Comparison of ENCODE assay signal across 14 cellular contexts in the genomic region with DNA sequence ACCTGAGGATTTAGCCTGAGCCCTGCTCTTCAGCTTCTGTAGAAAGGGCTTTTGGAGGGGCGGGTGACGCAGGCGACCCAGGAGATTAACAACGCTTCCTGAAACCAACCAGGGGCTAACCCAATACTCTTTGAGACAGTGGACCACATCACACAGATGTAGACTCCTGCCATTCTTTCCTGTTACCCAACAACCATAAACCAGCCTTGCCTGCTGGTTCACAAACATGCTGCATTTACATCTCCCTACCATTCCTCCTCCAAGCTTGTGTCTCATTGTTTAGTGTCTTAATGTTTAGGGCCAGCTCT. TPM values are rescaled to one million over a fixed set of nuclear protein-coding genes. Genes with fewer than 3 reads are reported as not detected.
DNase-seq lines count a peak whose midpoint lies in the region; ATAC-seq and TF ChIP-seq lines count a peak whose summit lies in the region.
"Had no signal": no experiment of that assay in that cellular context is flagged by ENCODE, and none has a peak within 500 bp of the region (broad histone marks: within the 10 kb centered on the region; RNA-seq: fewer than 3 reads in every experiment).

No MANE protein-coding gene starts in this region.

- H3K36me3 ChIP-seq in OCI-LY3 (replicated peaks; ENCODE audit: low read depth, low read length): peaks cover 68% of the 10 kb centered on the region
- H3K36me3 ChIP-seq: upper lobe of left lung had no signal

- DNase-seq in activated T-cell treated with anti-CD3 and anti-CD28 coated beads for 48 hours (ENCODE audit: low read depth) (peak; percentile 35), activated T-cell treated with anti-CD3 and anti-CD28 coated beads for 4 hours (no peak), foreskin keratinocyte (no peak), NCI-H510A (lab: John Stamatoyannopoulos, UW) (no peak)
- DNase-seq in stimulated activated naive B cell treated with anti-CD40 and anti-IgM and Interleukin-4, amounts not matched to agents 10 μg/mL and 1 μg/mL and 100 μg/mL, for 72 hours: peak; percentile 26
- DNase-seq: body of pancreas, foreskin melanocyte, T1000, upper lobe of left lung had no signal

- peak overlapping the region; percentile 60 for H3K4me3 Mint-ChIP-seq in activated naive CD8-positive, alpha-beta T cell
- peak overlapping the region; percentile 27 to 53 for H3K4me3 Mint-ChIP-seq in stimulated activated naive B cell treated with anti-CD40 and anti-IgM and Interleukin-4, amounts not matched to agents 10 μg/mL and 1 μg/mL and 100 μg/mL, for 72 hours

- H3K27ac ChIP-seq in OCI-LY3 (ENCODE audit: low read length) (peak overlapping the region; percentile 92), foreskin keratinocyte (no peak overlapping the region)
- H3K27ac ChIP-seq: body of pancreas, upper lobe of left lung had no signal

- peaks cover 97% of the 10 kb centered on the region for H3K4me1 ChIP-seq in OCI-LY3 (ENCODE audit: low read length)
- H3K4me1 ChIP-seq in foreskin keratinocyte: no peaks in the 10 kb centered on the region
- H3K4me1 ChIP-seq: body of pancreas had no signal

- peak overlapping the region; percentile 64 for H3K4me2 ChIP-seq in OCI-LY3 (ENCODE audit: low read length)

- no peak overlapping the region for H2AFZ ChIP-seq in OCI-LY3 (ENCODE audit: low read depth, low read length)

- H3K9ac ChIP-seq in OCI-LY3 (ENCODE audit: low read length): peak overlapping the region; percentile 59

- peaks cover 57% of the 10 kb centered on the region for H4K20me1 ChIP-seq in OCI-LY3 (ENCODE audit: insufficient read depth, low read length)

- peak; percentile 78 to 82 for ATAC-seq in stimulated activated naive B cell treated with anti-CD40 and anti-IgM and Interleukin-4, amounts not matched to agents 10 μg/mL and 1 μg/mL and 100 μg/mL, for 72 hours (replicated peaks)
- ATAC-seq in foreskin keratinocyte (no peak), HG03457 (IDR thresholded peaks at IDR 0.05; ENCODE audit: unreplicated experiment) (no peak)
- ATAC-seq: body of pancreas, HCT116 had no signal

- peaks cover 99% of the 10 kb centered on the region for H3K79me2 ChIP-seq in OCI-LY3 (ENCODE audit: low read length)

- no peaks in the 10 kb centered on the region for H3K9me3 Mint-ChIP-seq in activated naive CD8-positive, alpha-beta T cell (ENCODE audit: low read depth)
- H3K9me3 Mint-ChIP-seq in stimulated activated naive B cell treated with anti-CD40 and anti-IgM and Interleukin-4, amounts not matched to agents 10 μg/mL and 1 μg/mL and 100 μg/mL, for 72 hours: no peaks in the 10 kb centered on the region

- peak overlapping the region; percentile 61 for H3K27ac Mint-ChIP-seq in activated naive CD8-positive, alpha-beta T cell
- H3K27ac Mint-ChIP-seq in stimulated activated naive B cell treated with anti-CD40 and anti-IgM and Interleukin-4, amounts not matched to agents 10 μg/mL and 1 μg/mL and 100 μg/mL, for 72 hours: peak overlapping the region; percentile 79

- peaks cover 69% of the 10 kb centered on the region for H3K4me1 Mint-ChIP-seq in activated naive CD8-positive, alpha-beta T cell (ENCODE audit: low read depth)
- H3K4me1 Mint-ChIP-seq in stimulated activated naive B cell treated with anti-CD40 and anti-IgM and Interleukin-4, amounts not matched to agents 10 μg/mL and 1 μg/mL and 100 μg/mL, for 72 hours: peaks cover 50 to 86% of the 10 kb centered on the region in 2 donors

- peaks cover 32% of the 10 kb centered on the region for H3K36me3 Mint-ChIP-seq in activated naive CD8-positive, alpha-beta T cell
- H3K36me3 Mint-ChIP-seq in stimulated activated naive B cell treated with anti-CD40 and anti-IgM and Interleukin-4, amounts not matched to agents 10 μg/mL and 1 μg/mL and 100 μg/mL, for 72 hours: peaks cover 52 to 62% of the 10 kb centered on the region in 2 donors

- H3K27me3 ChIP-seq in OCI-LY3 (ENCODE audit: low read depth, low read length) (no peaks in the 10 kb centered on the region), foreskin keratinocyte (peaks cover 5% of the 10 kb centered on the region)
- H3K27me3 ChIP-seq: body of pancreas, upper lobe of left lung had no signal

- no peaks in the 10 kb centered on the region for H3K27me3 Mint-ChIP-seq in activated naive CD8-positive, alpha-beta T cell
- no peaks in the 10 kb centered on the region for H3K27me3 Mint-ChIP-seq in stimulated activated naive B cell treated with anti-CD40 and anti-IgM and Interleukin-4, amounts not matched to agents 10 μg/mL and 1 μg/mL and 100 μg/mL, for 72 hours

- TF ChIP-seq CTCF in OCI-LY3 (IDR thresholded peaks at IDR 0.05; ENCODE audit: low read depth, low read length) (no peak), foreskin keratinocyte (conservative IDR thresholded peaks at IDR 0.05) (no peak)

- no peaks in the 10 kb centered on the region for H3K9me3 ChIP-seq in OCI-LY3 (ENCODE audit: insufficient read depth, low read length)
- H3K9me3 ChIP-seq: body of pancreas, upper lobe of left lung had no signal

- H3K4me3 ChIP-seq in OCI-LY3 (ENCODE audit: low read length): peak overlapping the region; percentile 30
- H3K4me3 ChIP-seq: body of pancreas, upper lobe of left lung had no signal

RNA-seq across cellular contexts. Expression of a gene that starts 28.3 kb away (rescaled TPM):
- total RNA-seq in foreskin keratinocyte: not detected in 2 replicates
- not detected in 2 replicates for polyA plus RNA-seq in foreskin keratinocyte
- total RNA-seq: osteocyte had no signal

Comparison
In these comparisons a context has a peak if more than half of its experiments do, and no peak if none do; other contexts are left out.
1. DNase-seq: peak in activated T-cell treated with anti-CD3 and anti-CD28 coated beads for 48 hours (single experiment) and stimulated activated naive B cell treated with anti-CD40 and anti-IgM and Interleukin-4, amounts not matched to agents 10 μg/mL and 1 μg/mL and 100 μg/mL, for 72 hours (single experiment); none in activated T-cell treated with anti-CD3 and anti-CD28 coated beads for 4 hours (single experiment), foreskin keratinocyte (0 of 2) and NCI-H510A (single experiment).
2. ATAC-seq: peak in stimulated activated naive B cell treated with anti-CD40 and anti-IgM and Interleukin-4, amounts not matched to agents 10 μg/mL and 1 μg/mL and 100 μg/mL, for 72 hours (2 of 2); none in foreskin keratinocyte (single experiment) and HG03457 (single experiment).